Comparison of ENCODE assay signal across 22 cellular contexts in the genomic region with DNA sequence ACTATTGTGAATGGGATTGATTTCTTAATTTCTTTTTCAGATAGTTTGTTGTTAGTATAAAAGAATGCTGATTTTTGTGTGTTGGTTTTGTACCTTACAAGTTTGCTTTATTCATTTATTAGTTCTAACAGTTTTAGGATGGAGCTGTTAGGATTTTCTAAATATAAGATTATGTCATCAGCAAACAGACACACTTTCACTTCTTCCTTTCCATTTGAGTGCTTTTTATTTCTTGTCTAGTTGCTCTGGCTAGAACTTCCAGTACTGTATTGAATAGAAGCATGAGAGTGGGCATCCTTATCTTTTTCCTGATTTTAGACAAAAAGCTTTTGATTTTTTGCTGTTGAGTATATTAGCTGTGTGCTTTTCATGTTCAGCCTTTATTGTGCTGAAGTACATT.
"Had no signal": no experiment of that assay in that cellular context is flagged by ENCODE, and none has a peak within 500 bp of the region (broad histone marks: within the 10 kb centered on the region; RNA-seq: fewer than 3 reads in every experiment).

No MANE protein-coding gene starts in this region.

- DNase-seq: effector memory CD4-positive, alpha-beta T cell; heart left ventricle; hippocampal formation; left colon; left ventricle myocardium superior; mesenchymal stem cell; midbrain; occipital lobe; psoas muscle; retina; right lobe of liver; spleen; stimulated activated CD4-positive, alpha-beta T cell treated with anti-CD3 and anti-CD28 coated beads, Interleukin-15, amount 100 ng/mL, for 24 hours; stimulated activated CD4-positive, alpha-beta T cell treated with anti-CD3 and anti-CD28 coated beads, Interleukin-1b, Interleukin-23, amount 100 ng/mL, for 48 hours; stimulated activated CD4-positive, alpha-beta T cell treated with anti-CD3 and anti-CD28 coated beads, Interleukin-4, amount 100 ng/mL, for 4 hours; stimulated activated naive CD4-positive, alpha-beta T cell treated with Interleukin-2 at 50 U/mL for 16 hours; tibial artery; upper lobe of left lung; uterus had no signal

- ATAC-seq: esophagus mucosa, heart left ventricle, left colon, left ventricle myocardium superior, psoas muscle, right lobe of liver had no signal

- H3K27ac ChIP-seq: heart left ventricle, psoas muscle, right lobe of liver, spleen, tibial artery, upper lobe of left lung, uterus had no signal

- H3K9me3 ChIP-seq: psoas muscle, right lobe of liver, tibial artery, upper lobe of left lung, uterus had no signal

- FAIRE-seq: endometrium had no signal

- H3K36me3 ChIP-seq: heart left ventricle, right lobe of liver, spleen, tibial artery, upper lobe of left lung, uterus had no signal

- H3K27me3 ChIP-seq: heart left ventricle, right lobe of liver, spleen, tibial artery, upper lobe of left lung, uterus had no signal

- H3K4me3 ChIP-seq: heart left ventricle, lung, psoas muscle, right lobe of liver, spleen, tibial artery, upper lobe of left lung, uterus had no signal

- H3K4me1 ChIP-seq: heart left ventricle, psoas muscle, right lobe of liver, spleen, tibial artery, upper lobe of left lung, uterus had no signal
